In genomic region chr21:44727321-44727720, GRCh38 we compare ENCODE assay signal across 31 cellular contexts. TPM values are rescaled to one million over a fixed set of nuclear protein-coding genes. Genes with fewer than 3 reads are reported as not detected.
"Had no signal": no experiment of that assay in that cellular context is flagged by ENCODE, and none has a peak within 500 bp of the region (broad histone marks: within the 10 kb centered on the region; RNA-seq: fewer than 3 reads in every experiment).

No MANE protein-coding gene starts in this region.

- H3K36me3 Mint-ChIP-seq: activated naive CD8-positive, alpha-beta T cell treated with anti-CD3 and anti-CD28 coated beads for 36 hours; IgD-negative memory B cell had no signal

- H3K27ac ChIP-seq: cardiac muscle cell, Peyer's patch had no signal

- ATAC-seq: activated CD8-positive, alpha-beta T cell treated with anti-CD3 and anti-CD28 coated beads, Interleukin-2, amount 10 ng/mL, durations not matched to agents 7 days and 5 days; activated T-cell treated with anti-CD3 and anti-CD28 coated beads, Interleukin-2, amount 50 U/mL, for 4 hours had no signal

- H3K4me1 ChIP-seq: Peyer's patch had no signal

- H3K27ac Mint-ChIP-seq: activated CD4-positive, alpha-beta T cell treated with anti-CD3 and anti-CD28 coated beads, Interleukin-2, amount 10 ng/mL, durations not matched to agents 7 days and 5 days; activated CD8-positive, alpha-beta T cell treated with anti-CD3 and anti-CD28 coated beads, Interleukin-2, amount 10 ng/mL, durations not matched to agents 7 days and 5 days; activated naive CD8-positive, alpha-beta T cell treated with anti-CD3 and anti-CD28 coated beads for 36 hours; activated T-helper 1 cell treated with anti-CD3 and anti-CD28 coated beads, Interleukin-12 subunit alpha, Interleukin-12 subunit beta, Interleukin-2, Interleukin-4 antibody, amounts not matched to agents 30 ng/mL and 10 ng/mL and 1 ng/mL, durations not matched to agents 14 hours and 24 hours and 36 hours; IgD-negative memory B cell; T-helper 2 cell treated with Interferon-gamma antibody and Interleukin-4, amounts not matched to agents 5 μg/mL and 100 μg/mL, for 36 hours had no signal

- H3K4me3 ChIP-seq: cardiac muscle cell, MG63, Peyer's patch had no signal

- H3K36me3 ChIP-seq: cardiac muscle cell, MG63, Peyer's patch had no signal

- H3K9me3 ChIP-seq: MG63, Peyer's patch had no signal

- DNase-seq: activated CD4-positive, alpha-beta T cell treated with anti-CD3 and anti-CD28 coated beads, Interleukin-2, amount 10 ng/mL, durations not matched to agents 7 days and 5 days; activated CD4-positive, alpha-beta T cell treated with anti-CD3 and anti-CD28 coated beads, Interleukin-2, amount 50 U/mL, for 48 hours; activated CD8-positive, alpha-beta memory T cell treated with anti-CD3 and anti-CD28 coated beads, Interleukin-2, amount 50 U/mL, for 4 hours; activated CD8-positive, alpha-beta T cell treated with anti-CD3 and anti-CD28 coated beads, Interleukin-2, amount 10 ng/mL, durations not matched to agents 7 days and 5 days; activated naive CD4-positive, alpha-beta T cell; activated naive CD4-positive, alpha-beta T cell treated with anti-CD3 and anti-CD28 coated beads, Interleukin-2, amount 50 U/mL, for 16 hours; activated naive CD8-positive, alpha-beta T cell treated with anti-CD3 and anti-CD28 coated beads for 36 hours; activated T-cell treated with anti-CD3 and anti-CD28 coated beads for 4 hours; activated T-cell treated with anti-CD3 and anti-CD28 coated beads, Interleukin-2, amount 50 U/mL, for 4 hours; amniotic stem cell; Kasumi-1; KBM-7; MG63; MV-4-11; NCI-H1092; NCI-H1436 treated with DMSO at 0.1 percent for 48 hours; NCI-H1694 treated with DMSO at 0.1 percent for 48 hours; NCI-H2029; NCI-H345; NCI-H524 treated with DMSO at 0.1 percent for 48 hours; RPMI8226; SIG-M5 had no signal

- H3K9me3 Mint-ChIP-seq: activated CD4-positive, alpha-beta T cell treated with anti-CD3 and anti-CD28 coated beads, Interleukin-2, amount 10 ng/mL, durations not matched to agents 7 days and 5 days; activated naive CD8-positive, alpha-beta T cell treated with anti-CD3 and anti-CD28 coated beads for 36 hours; activated T-cell treated with anti-CD3 and anti-CD28 coated beads, Interleukin-2, amount 50 U/mL, for 4 hours; activated T-helper 1 cell treated with anti-CD3 and anti-CD28 coated beads, Interleukin-12 subunit alpha, Interleukin-12 subunit beta, Interleukin-2, Interleukin-4 antibody, amounts not matched to agents 30 ng/mL and 10 ng/mL and 1 ng/mL, durations not matched to agents 14 hours and 24 hours and 36 hours; T-helper 2 cell treated with Interferon-gamma antibody and Interleukin-4, amounts not matched to agents 5 μg/mL and 100 μg/mL, for 36 hours had no signal

- H3K4me3 Mint-ChIP-seq: activated CD4-positive, alpha-beta T cell treated with anti-CD3 and anti-CD28 coated beads, Interleukin-2, amount 10 ng/mL, durations not matched to agents 7 days and 5 days; activated CD8-positive, alpha-beta T cell treated with anti-CD3 and anti-CD28 coated beads, Interleukin-2, amount 10 ng/mL, durations not matched to agents 7 days and 5 days; activated naive CD8-positive, alpha-beta T cell treated with anti-CD3 and anti-CD28 coated beads for 36 hours; activated T-cell treated with anti-CD3 and anti-CD28 coated beads, Interleukin-2, amount 50 U/mL, for 4 hours; activated T-helper 1 cell treated with anti-CD3 and anti-CD28 coated beads, Interleukin-12 subunit alpha, Interleukin-12 subunit beta, Interleukin-2, Interleukin-4 antibody, amounts not matched to agents 30 ng/mL and 10 ng/mL and 1 ng/mL, durations not matched to agents 14 hours and 24 hours and 36 hours; IgD-negative memory B cell; T-helper 2 cell treated with Interferon-gamma antibody and Interleukin-4, amounts not matched to agents 5 μg/mL and 100 μg/mL, for 36 hours had no signal

RNA-seq across cellular contexts. Expression of gene TSPEAR, which starts 15.9 kb away (rescaled TPM):
- total RNA-seq: activated CD4-positive, alpha-beta T cell treated with anti-CD3 and anti-CD28 coated beads, Interleukin-2, amount 10 ng/mL, durations not matched to agents 7 days and 5 days; activated CD8-positive, alpha-beta T cell treated with anti-CD3 and anti-CD28 coated beads, Interleukin-2, amount 10 ng/mL, durations not matched to agents 7 days and 5 days; activated naive CD8-positive, alpha-beta T cell treated with anti-CD3 and anti-CD28 coated beads for 36 hours; activated T-cell treated with anti-CD3 and anti-CD28 coated beads, Interleukin-2, amount 50 U/mL, for 4 hours; activated T-helper 1 cell treated with anti-CD3 and anti-CD28 coated beads, Interleukin-12 subunit alpha, Interleukin-12 subunit beta, Interleukin-2, Interleukin-4 antibody, amounts not matched to agents 30 ng/mL and 10 ng/mL and 1 ng/mL, durations not matched to agents 14 hours and 24 hours and 36 hours; aorta; SK-MEL-5; T-helper 1 cell treated with Interleukin-12 subunit alpha and Interleukin-12 subunit beta and Interleukin-4 antibody, amounts not matched to agents 30 ng/mL and 1 ng/mL, for 36 hours had no signal

RNA-seq across cellular contexts. Expression of gene KRTAP10-12, which starts 30.3 kb away (rescaled TPM):
- total RNA-seq: activated CD4-positive, alpha-beta T cell treated with anti-CD3 and anti-CD28 coated beads, Interleukin-2, amount 10 ng/mL, durations not matched to agents 7 days and 5 days; activated CD8-positive, alpha-beta T cell treated with anti-CD3 and anti-CD28 coated beads, Interleukin-2, amount 10 ng/mL, durations not matched to agents 7 days and 5 days; activated naive CD8-positive, alpha-beta T cell treated with anti-CD3 and anti-CD28 coated beads for 36 hours; activated T-cell treated with anti-CD3 and anti-CD28 coated beads, Interleukin-2, amount 50 U/mL, for 4 hours; activated T-helper 1 cell treated with anti-CD3 and anti-CD28 coated beads, Interleukin-12 subunit alpha, Interleukin-12 subunit beta, Interleukin-2, Interleukin-4 antibody, amounts not matched to agents 30 ng/mL and 10 ng/mL and 1 ng/mL, durations not matched to agents 14 hours and 24 hours and 36 hours; aorta; cardiac muscle cell; NCI-H460; Peyer's patch; SK-MEL-5; T-helper 1 cell treated with Interleukin-12 subunit alpha and Interleukin-12 subunit beta and Interleukin-4 antibody, amounts not matched to agents 30 ng/mL and 1 ng/mL, for 36 hours had no signal

RNA-seq across cellular contexts. Expression of gene KRTAP12-1, which starts 45.4 kb away (rescaled TPM):
- total RNA-seq: activated CD4-positive, alpha-beta T cell treated with anti-CD3 and anti-CD28 coated beads, Interleukin-2, amount 10 ng/mL, durations not matched to agents 7 days and 5 days; activated CD8-positive, alpha-beta T cell treated with anti-CD3 and anti-CD28 coated beads, Interleukin-2, amount 10 ng/mL, durations not matched to agents 7 days and 5 days; activated naive CD8-positive, alpha-beta T cell treated with anti-CD3 and anti-CD28 coated beads for 36 hours; activated T-cell treated with anti-CD3 and anti-CD28 coated beads, Interleukin-2, amount 50 U/mL, for 4 hours; activated T-helper 1 cell treated with anti-CD3 and anti-CD28 coated beads, Interleukin-12 subunit alpha, Interleukin-12 subunit beta, Interleukin-2, Interleukin-4 antibody, amounts not matched to agents 30 ng/mL and 10 ng/mL and 1 ng/mL, durations not matched to agents 14 hours and 24 hours and 36 hours; aorta; cardiac muscle cell; NCI-H460; Peyer's patch; SK-MEL-5; T-helper 1 cell treated with Interleukin-12 subunit alpha and Interleukin-12 subunit beta and Interleukin-4 antibody, amounts not matched to agents 30 ng/mL and 1 ng/mL, for 36 hours had no signal
